Comparison of ENCODE assay signal across 9 cellular contexts in genomic region chr19:873084-874019, GRCh38. TPM values are rescaled to one million over a fixed set of nuclear protein-coding genes. Genes with fewer than 3 reads are reported as not detected.
DNase-seq lines count a peak whose midpoint lies in the region; ATAC-seq and TF ChIP-seq lines count a peak whose summit lies in the region.
"Had no signal": no experiment of that assay in that cellular context is flagged by ENCODE, and none has a peak within 500 bp of the region (broad histone marks: within the 10 kb centered on the region; RNA-seq: fewer than 3 reads in every experiment).

No MANE protein-coding gene starts in this region.

- H4K91ac ChIP-seq in trophoblast cell (ENCODE audit: low read depth, low read length): no peak overlapping the region

- H3K27me3 ChIP-seq in SJCRH30 (no peaks in the 10 kb centered on the region), trophoblast cell (ENCODE audit: insufficient read depth, low read length) (no peaks in the 10 kb centered on the region)

- no peak overlapping the region for H3K23ac ChIP-seq in trophoblast cell (ENCODE audit: low read length)

- H3K4me2 ChIP-seq in trophoblast cell (ENCODE audit: low read length): no peak overlapping the region

- H3K79me2 ChIP-seq in trophoblast cell (ENCODE audit: control insufficient read depth, insufficient read depth, low read length, poor library complexity): peaks cover 4% of the 10 kb centered on the region

- H3K4ac ChIP-seq in trophoblast cell (ENCODE audit: low read depth, low read length): no peak overlapping the region

- no peak overlapping the region for H2AFZ ChIP-seq in trophoblast cell (ENCODE audit: insufficient read depth, low read length, poor library complexity)

- no peak overlapping the region for H3K9ac ChIP-seq in trophoblast cell (ENCODE audit: low read length)

- DNase-seq in GM19238 (ENCODE audit: insufficient read length, low spot score) (peak; percentile 90), SJCRH30 (peak; percentile 37 to 45), mucosa of descending colon (peak; percentile 77 to 88 (median 79)), trophoblast cell (no peak)
- peak; percentile 80 for DNase-seq in activated effector memory CD4-positive, alpha-beta T cell treated with Interleukin-2 at 50 U/mL for 16 hours

- no peak overlapping the region for H4K8ac ChIP-seq in trophoblast cell (ENCODE audit: low read depth, low read length)

- no peak overlapping the region for H3K14ac ChIP-seq in trophoblast cell (ENCODE audit: low read length)

- no peak overlapping the region for H4K12ac ChIP-seq in trophoblast cell (ENCODE audit: low read depth, low read length)

- no peak for TF ChIP-seq CTCF in mucosa of descending colon (IDR thresholded peaks at IDR 0.05)

- peak; percentile 69 for ATAC-seq in mucosa of descending colon
- no peak for ATAC-seq in GM18517 (IDR thresholded peaks at IDR 0.05; ENCODE audit: unreplicated experiment)
- no peak for ATAC-seq in HG02870 (IDR thresholded peaks at IDR 0.05; ENCODE audit: unreplicated experiment)
- ATAC-seq in HG03469 (IDR thresholded peaks at IDR 0.05; ENCODE audit: unreplicated experiment): no peak

- H3K36me3 ChIP-seq in SJCRH30: peaks cover 7% of the 10 kb centered on the region; the same call in 1 of the 2 replicates
- no peaks in the 10 kb centered on the region for H3K36me3 ChIP-seq in mucosa of descending colon (ENCODE audit: low read depth)
- H3K36me3 ChIP-seq in trophoblast cell (ENCODE audit: control insufficient read depth in 1 of 2, insufficient read depth in 2 of 2, low read length in 2 of 2): peaks cover 55% of the 10 kb centered on the region in 2 experiments

- H3K18ac ChIP-seq in trophoblast cell (ENCODE audit: low read length): no peak overlapping the region

- no peaks in the 10 kb centered on the region for H3K9me3 ChIP-seq in SJCRH30 (replicated peaks)
- H3K9me3 ChIP-seq in mucosa of descending colon: no peaks in the 10 kb centered on the region
- no peaks in the 10 kb centered on the region for H3K9me3 ChIP-seq in trophoblast cell (ENCODE audit: insufficient read depth, low read depth, low read length)

- intact Hi-C loops in mucosa of descending colon (cut with DNase I, micrococcal nuclease): no loop called here

- H3K4me1 ChIP-seq in SJCRH30 (no peaks in the 10 kb centered on the region), mucosa of descending colon (ENCODE audit: low read depth) (peaks cover 10% of the 10 kb centered on the region), trophoblast cell (ENCODE audit: control insufficient read depth in 1 of 2, insufficient read depth in 2 of 2, low read length in 2 of 2) (peaks cover 13 to 16% of the 10 kb centered on the region in 2 experiments)

- H2BK120ac ChIP-seq in trophoblast cell (ENCODE audit: insufficient read depth, low read length, poor library complexity): no peak overlapping the region

- no CpG with 5 or more reads among the region's 38 CpGs for WGBS in trophoblast cell (ENCODE audit: extremely low coverage, insufficient coverage, insufficient read length)

- no peak overlapping the region for H2BK5ac ChIP-seq in trophoblast cell (ENCODE audit: low read depth, low read length, poor library complexity)

- H3K4me3 ChIP-seq in SJCRH30 (no peak overlapping the region), mucosa of descending colon (no peak overlapping the region), trophoblast cell (ENCODE audit: low read depth, low read length) (no peak overlapping the region)

- H3K79me1 ChIP-seq in trophoblast cell (ENCODE audit: low read length): peaks cover 5% of the 10 kb centered on the region

- H3K27ac ChIP-seq in SJCRH30 (no peak overlapping the region), trophoblast cell (ENCODE audit: low read depth, low read length) (no peak overlapping the region)

- H2BK12ac ChIP-seq in trophoblast cell (ENCODE audit: low read length): no peak overlapping the region

- H2AK5ac ChIP-seq in trophoblast cell (ENCODE audit: low read length): no peak overlapping the region

RNA-seq across cellular contexts. Expression of gene CFD, which starts 13.9 kb away (rescaled TPM):
- 0.08 and 0.18 TPM in 2 replicates for total RNA-seq in SJCRH30 (2014; rRNA removed; shearing (Covaris generic))
- total RNA-seq in mucosa of descending colon: 100 to 1,000 TPM in 2 of 3 donors, 10 to 100 TPM in 1; 43.1 to 209 (median 110) TPM
- polyA plus RNA-seq in trophoblast cell (2013): 0.18 and 0.39 TPM in 2 replicates

RNA-seq across cellular contexts. Expression of gene MED16, which starts 19.6 kb away (rescaled TPM):
- total RNA-seq in SJCRH30 (2014; rRNA removed; shearing (Covaris generic)): 19.6 and 21.3 TPM in 2 replicates
- total RNA-seq in mucosa of descending colon: 10 to 100 TPM; 53.4 to 77.4 (median 61.4) TPM
- polyA plus RNA-seq in trophoblast cell (2013): 24.8 and 25.9 TPM in 2 replicates

RNA-seq across cellular contexts. Expression of gene RNU6-9, which starts 19.9 kb away (rescaled TPM):
- total RNA-seq in SJCRH30 (2014; rRNA removed; shearing (Covaris generic)): not detected in 2 replicates
- not detected for total RNA-seq in mucosa of descending colon
- not detected in 2 replicates for polyA plus RNA-seq in trophoblast cell (2013)
- total RNA-seq: left cardiac atrium had no signal

RNA-seq across cellular contexts. Expression of gene ELANE, which starts 21.2 kb away (rescaled TPM):
- total RNA-seq in SJCRH30 (2014; rRNA removed; shearing (Covaris generic)): not detected in 2 replicates
- total RNA-seq in mucosa of descending colon: 1 to 10 TPM in 1 of 3 donors, under 1 TPM in 2; 0.43 to 1.2 (median 0.77) TPM
- not detected in 2 replicates for polyA plus RNA-seq in trophoblast cell (2013)

RNA-seq across cellular contexts. Expression of gene PRTN3, which starts 32.6 kb away (rescaled TPM):
- total RNA-seq in SJCRH30 (2014; rRNA removed; shearing (Covaris generic)): not detected in 2 replicates
- not detected for total RNA-seq in mucosa of descending colon
- not detected in 2 replicates for polyA plus RNA-seq in trophoblast cell (2013)
- total RNA-seq: left cardiac atrium had no signal

Comparison
In these comparisons a context has a peak if more than half of its experiments do, and no peak if none do; other contexts are left out.
1. DNase-seq: peak in GM19238 (single experiment), SJCRH30 (2 of 2), activated effector memory CD4-positive, alpha-beta T cell treated with Interleukin-2 at 50 U/mL for 16 hours (single experiment) and mucosa of descending colon (3 of 3); none in trophoblast cell (0 of 2).
2. RNA of gene CFD, which starts 13.9 kb away (total RNA-seq): 43.1 to 209 TPM in mucosa of descending colon; 0.08 to 0.18 TPM in SJCRH30; every median in the first group is over 10 times any median in the second.